9 cellular contexts compared by ENCODE assay signal in the genomic region with DNA sequence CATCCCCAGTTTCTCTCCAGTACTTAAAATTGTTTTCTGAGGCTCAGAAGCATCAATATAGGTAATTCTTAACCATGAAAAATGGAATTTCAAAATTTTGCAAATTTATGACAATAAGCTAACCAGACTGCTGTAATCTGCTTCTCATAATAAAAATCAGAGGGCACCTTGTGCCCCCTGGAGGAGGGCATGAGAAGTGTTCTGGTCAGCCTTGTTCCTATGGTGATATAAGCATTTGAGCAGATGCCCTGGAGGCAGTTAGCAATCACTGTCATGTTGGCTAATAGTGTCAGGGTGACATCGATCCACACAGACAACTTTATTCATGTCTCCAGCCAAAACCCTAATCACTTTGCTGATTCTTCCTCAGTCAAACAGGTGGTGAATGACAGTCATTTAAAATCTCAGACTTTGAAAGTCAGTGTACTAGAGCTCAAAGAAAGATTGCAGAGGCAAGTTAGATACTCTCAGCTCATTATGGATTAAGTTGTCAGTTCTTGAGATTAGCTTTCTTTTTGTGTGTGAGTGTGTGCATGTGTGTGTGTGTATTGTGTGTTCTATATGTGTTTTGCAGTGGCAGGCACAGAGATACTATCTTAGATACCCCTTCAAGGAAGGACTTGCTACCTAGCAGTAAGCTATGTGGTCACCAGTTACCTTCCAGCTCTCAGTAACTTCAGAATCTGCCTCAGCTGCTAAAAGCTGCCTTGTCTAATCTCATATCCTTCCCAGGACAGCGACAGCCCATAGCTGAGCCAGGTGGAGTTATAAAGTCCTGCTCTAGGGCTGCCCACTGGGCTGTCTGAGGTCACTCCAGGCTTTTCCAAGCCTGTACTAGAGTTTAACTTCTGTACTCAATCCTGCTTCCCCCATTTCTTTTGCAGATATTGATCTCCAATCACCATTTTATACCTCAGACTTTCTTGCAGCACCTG.
A peak's percentile ranks its signal among the peaks of the same experiment; 100 is the strongest.
DNase-seq lines count a peak whose midpoint lies in the region; ATAC-seq lines count a peak whose summit lies in the region.
"Had no signal": no experiment of that assay in that cellular context is flagged by ENCODE, and none has a peak within 500 bp of the region (broad histone marks: within the 10 kb centered on the region; RNA-seq: fewer than 3 reads in every experiment).

No MANE protein-coding gene starts in this region.

- ATAC-seq in HG03354 (IDR thresholded peaks at IDR 0.05; ENCODE audit: poor library complexity, severe bottlenecking, unreplicated experiment) = peak; percentile 74
- ATAC-seq in GM21447 (IDR thresholded peaks at IDR 0.05; ENCODE audit: unreplicated experiment) = no peak

- peak; percentile 74 for DNase-seq in DMS 273 (lab: John Stamatoyannopoulos, UW; ENCODE audit: unreplicated experiment)
- peak; percentile 20 for DNase-seq in RKO (ENCODE audit: low spot score)
- peak; percentile 82 for DNase-seq in islet precursor cell
- DNase-seq in middle frontal gyrus (ENCODE audit: extremely low spot score, low spot score) = no peak
- no peak for DNase-seq in activated T-cell treated with anti-CD3 and anti-CD28 coated beads, Interleukin-2, amount 50 U/mL, for 1 hour
- DNase-seq in occipital lobe (lab: John Stamatoyannopoulos, UW) = no peak
- DNase-seq: stimulated activated naive B cell treated with anti-CD40 and anti-IgM and Interleukin-4, amounts not matched to agents 10 μg/mL and 1 μg/mL and 100 μg/mL, for 72 hours had no signal

Comparison
In these comparisons a context has a peak if more than half of its experiments do, and no peak if none do; other contexts are left out.
1. DNase-seq: peak in DMS 273 (single experiment), RKO (single experiment) and islet precursor cell (single experiment); none in middle frontal gyrus (single experiment), activated T-cell treated with anti-CD3 and anti-CD28 coated beads, Interleukin-2, amount 50 U/mL, for 1 hour (single experiment) and occipital lobe (single experiment).